Comparison of ENCODE assay signal across 14 cellular contexts in genomic region chr13:100440756-100441421, GRCh38.
DNase-seq lines count a peak whose midpoint lies in the region; ATAC-seq and TF ChIP-seq lines count a peak whose summit lies in the region.
"Had no signal": no experiment of that assay in that cellular context is flagged by ENCODE, and none has a peak within 500 bp of the region (broad histone marks: within the 10 kb centered on the region; RNA-seq: fewer than 3 reads in every experiment).

No MANE protein-coding gene starts in this region.

- intact Hi-C loops in left ventricle myocardium inferior (cut with micrococcal nuclease): no loop called here
- intact Hi-C loops in Right ventricle myocardium superior (cut with DNase I): no loop called here

- no peak for ATAC-seq in Right ventricle myocardium superior (ENCODE audit: poor library complexity)

- H3K4me2 ChIP-seq in hepatocyte (peak overlapping the region; percentile 51), smooth muscle cell (peak overlapping the region; percentile 72)

- H3K4me3 ChIP-seq in left ventricle myocardium inferior (no peak overlapping the region), hepatocyte (no peak overlapping the region), smooth muscle cell (no peak overlapping the region)

- H3K27ac ChIP-seq in left ventricle myocardium inferior (replicated peaks) (peak overlapping the region; percentile 23), hepatocyte (no peak overlapping the region), smooth muscle cell (ENCODE audit: low read depth) (peak overlapping the region; percentile 61)

- TF ChIP-seq CTCF in left ventricle myocardium inferior (IDR thresholded peaks at IDR 0.05; ENCODE audit: borderline replicate concordance) (no peak), hepatocyte (IDR thresholded peaks at IDR 0.05; ENCODE audit: poor library complexity) (no peak), smooth muscle cell (IDR thresholded peaks at IDR 0.05; ENCODE audit: borderline replicate concordance, insufficient read depth, poor library complexity, severe bottlenecking) (no peak)

- H3K27me3 ChIP-seq in left ventricle myocardium inferior (ENCODE audit: low read depth): no peaks in the 10 kb centered on the region
- H3K27me3 ChIP-seq in hepatocyte: no peaks in the 10 kb centered on the region
- no peaks in the 10 kb centered on the region for H3K27me3 ChIP-seq in smooth muscle cell (ENCODE audit: low read depth)

- no peaks in the 10 kb centered on the region for H3K9me2 ChIP-seq in hepatocyte (replicated peaks; ENCODE audit: insufficient read depth)

- no peaks in the 10 kb centered on the region for H4K20me1 ChIP-seq in hepatocyte (ENCODE audit: insufficient read depth, poor library complexity, severe bottlenecking)
- no peaks in the 10 kb centered on the region for H4K20me1 ChIP-seq in smooth muscle cell (ENCODE audit: low read depth)

- H3K9me3 ChIP-seq in left ventricle myocardium inferior (replicated peaks): no peaks in the 10 kb centered on the region
- no peaks in the 10 kb centered on the region for H3K9me3 ChIP-seq in hepatocyte (ENCODE audit: low read depth)
- H3K9me3 ChIP-seq in smooth muscle cell (replicated peaks; ENCODE audit: low read depth): no peaks in the 10 kb centered on the region

- H3K36me3 ChIP-seq in left ventricle myocardium inferior (peaks cover under 1% of the 10 kb centered on the region), hepatocyte (replicated peaks; ENCODE audit: insufficient read depth, low read depth) (no peaks in the 10 kb centered on the region), smooth muscle cell (ENCODE audit: low read depth) (no peaks in the 10 kb centered on the region)

- H3K4me1 ChIP-seq in left ventricle myocardium inferior (peaks cover 16% of the 10 kb centered on the region), hepatocyte (ENCODE audit: insufficient read depth) (peaks cover 11% of the 10 kb centered on the region), smooth muscle cell (ENCODE audit: low read depth) (peaks cover 33% of the 10 kb centered on the region)

- H3K79me2 ChIP-seq in hepatocyte (no peaks in the 10 kb centered on the region), smooth muscle cell (ENCODE audit: low read depth) (no peaks in the 10 kb centered on the region)

- WGBS in hepatocyte (ENCODE audit: low lambda C conversion rate, missing lambda C conversion rate): 43% methylated on average over 4 of the region's 4 CpGs
- 39% methylated on average over 4 of the region's 4 CpGs for WGBS in smooth muscle cell (ENCODE audit: low lambda C conversion rate)

- no peaks in the 10 kb centered on the region for H3F3A ChIP-seq in smooth muscle cell (ENCODE audit: low read depth)

- DNase-seq in left ventricle myocardium inferior (no peak), Right ventricle myocardium superior (no peak), astrocyte of the hippocampus (ENCODE audit: low read depth, low spot score) (peak; percentile 11), hepatocyte (ENCODE audit: low spot score) (no peak), smooth muscle cell (lab: John Stamatoyannopoulos, UW; ENCODE audit: unreplicated experiment) (no peak), SK-N-DZ (ENCODE audit: low spot score) (no peak), NCI-H2171 (lab: John Stamatoyannopoulos, UW) (no peak)
- no peak for DNase-seq in stimulated activated CD4-positive, alpha-beta T cell treated with anti-CD3 and anti-CD28 coated beads, Interleukin-4, amount 100 ng/mL, for 4 hours
- DNase-seq: GF-D8; hippocampal formation; Karpas-422; NCI-H345; SHP77; stimulated activated naive CD4-positive, alpha-beta T cell had no signal

- H2AFZ ChIP-seq in hepatocyte (no peak overlapping the region), smooth muscle cell (ENCODE audit: low read depth) (no peak overlapping the region)

- H3K9ac ChIP-seq in smooth muscle cell (ENCODE audit: low read depth): peak overlapping the region; percentile 29
